In genomic region chr9:72203205-72203803, GRCh38 we compare ENCODE assay signal across 8 cellular contexts. TPM values are rescaled to one million over a fixed set of nuclear protein-coding genes. Genes with fewer than 3 reads are reported as not detected.
DNase-seq lines count a peak whose midpoint lies in the region; ATAC-seq, FAIRE-seq and TF ChIP-seq lines count a peak whose summit lies in the region.

No MANE protein-coding gene starts in this region.

- H3K4me3 Mint-ChIP-seq in naive thymus-derived CD4-positive, alpha-beta T cell, result no peak overlapping the region

- TF ChIP-seq CTCF in A549 (IDR thresholded peaks at IDR 0.05), result peak; percentile 73
- peak; percentile 59 for TF ChIP-seq CTCF in GM10248 (IDR thresholded peaks at IDR 0.05; ENCODE audit: control extremely low read depth, extremely low read depth, low read depth, missing control alignments)
- TF ChIP-seq CTCF in HFF-Myc (IDR thresholded peaks at IDR 0.05; ENCODE audit: low read depth, low read length, missing control alignments), result peak; percentile 64
- TF ChIP-seq CTCF in astrocyte of the spinal cord (IDR thresholded peaks at IDR 0.05; ENCODE audit: low read depth, low read length), result peak; percentile 66

- H3K36me3 ChIP-seq in naive thymus-derived CD4-positive, alpha-beta T cell (ENCODE audit: control insufficient read depth in 2 of 3, insufficient read depth in 3 of 3, low read length in 3 of 3), result no peaks in the 10 kb centered on the region

- peak; percentile 73 to 81 for TF ChIP-seq RAD21 in A549 (conservative IDR thresholded peaks at IDR 0.05 in 1 of 2, IDR thresholded peaks at IDR 0.05 in 1 of 2)

- no peak for TF ChIP-seq POLR2A in A549 (IDR thresholded peaks at IDR 0.05; ENCODE audit: low read length)

- peaks cover 0 to 3% (median 0%) of the 10 kb centered on the region in 7 donors for H3K4me1 Mint-ChIP-seq in naive thymus-derived CD4-positive, alpha-beta T cell

- in situ Hi-C loops in astrocyte of the spinal cord (cut with HindIII; ENCODE audit: low sequenced_read_pairs), result no loop called here

- H3K4me1 ChIP-seq in A549, result peaks cover 6% of the 10 kb centered on the region; the same call in 2 of the 3 replicates
- H3K4me1 ChIP-seq in naive thymus-derived CD4-positive, alpha-beta T cell (ENCODE audit: control insufficient read depth in 2 of 2, insufficient read depth in 2 of 2, low read length in 2 of 2), result no peaks in the 10 kb centered on the region

- POLR2A ChIA-PET in A549 (lab: Yijun Ruan, JAX), result no interaction called here
- POLR2A ChIA-PET in GM10248 (lab: Yijun Ruan, JAX), result no interaction called here
- POLR2A ChIA-PET in naive thymus-derived CD4-positive, alpha-beta T cell (lab: Charles Lee), result no interaction called here

- H3K27me3 ChIP-seq in naive thymus-derived CD4-positive, alpha-beta T cell (ENCODE audit: control insufficient read depth in 2 of 2, insufficient read depth in 2 of 2, low read length in 2 of 2), result no peaks in the 10 kb centered on the region

- H3K4me3 ChIP-seq in A549 (no peak overlapping the region), HFF-Myc (replicated peaks; ENCODE audit: low read depth, low read length) (no peak overlapping the region), astrocyte of the spinal cord (ENCODE audit: low read depth, low read length) (no peak overlapping the region)
- H3K4me3 ChIP-seq in naive thymus-derived CD4-positive, alpha-beta T cell (ENCODE audit: low read length), result no peak overlapping the region

- no peak for TF ChIP-seq EP300 in A549 (IDR thresholded peaks at IDR 0.05)

- peaks cover 6 to 13% (median 8%) of the 10 kb centered on the region in 5 donors for H3K27me3 Mint-ChIP-seq in naive thymus-derived CD4-positive, alpha-beta T cell

- DNase-seq in A549 (ENCODE audit: low read depth in 1 of 2, low spot score in 1 of 2), result peak; percentile 64 to 70
- peak; percentile 35 for DNase-seq in GM10248 (ENCODE audit: extremely low spot score)
- DNase-seq in HFF-Myc (ENCODE audit: extremely low read depth, low read depth), result peak; percentile 47
- peak; percentile 39 for DNase-seq in NAMALWA (ENCODE audit: low spot score)
- peak; percentile 10 for DNase-seq in astrocyte of the spinal cord (ENCODE audit: low read depth, low spot score)
- peak; percentile 50 for DNase-seq in medulla oblongata (ENCODE audit: extremely low spot score)
- DNase-seq in stimulated activated naive CD4-positive, alpha-beta T cell (lab: John Stamatoyannopoulos, UW), result no peak
- no peak for DNase-seq in naive thymus-derived CD4-positive, alpha-beta T cell

- intact Hi-C loops in naive thymus-derived CD4-positive, alpha-beta T cell (cut with micrococcal nuclease), result loop anchor here (2.0 kb wide), 1 partner anchor 69 kb away; no protein-coding TSS in a partner anchor

- no peak overlapping the region for H3K27ac ChIP-seq in A549
- no peak overlapping the region for H3K27ac ChIP-seq in naive thymus-derived CD4-positive, alpha-beta T cell (ENCODE audit: low read depth, low read length)

- no peak overlapping the region for H3K4me2 ChIP-seq in A549

- no peaks in the 10 kb centered on the region for H3K9me3 Mint-ChIP-seq in naive thymus-derived CD4-positive, alpha-beta T cell

- 62% methylated on average over 3 of the region's 3 CpGs for WGBS in A549 (ENCODE audit: missing lambda C conversion rate)

- no peak overlapping the region for H3K27ac Mint-ChIP-seq in naive thymus-derived CD4-positive, alpha-beta T cell

- no peaks in the 10 kb centered on the region for H3K9me3 ChIP-seq in A549
- no peaks in the 10 kb centered on the region for H3K9me3 ChIP-seq in naive thymus-derived CD4-positive, alpha-beta T cell (ENCODE audit: control insufficient read depth in 2 of 3, low read length in 3 of 3)

- H3K36me3 Mint-ChIP-seq in naive thymus-derived CD4-positive, alpha-beta T cell, result no peaks in the 10 kb centered on the region

- CTCF ChIA-PET in A549 (lab: Yijun Ruan, JAX), result interaction anchor here (0.6 to 3.6 kb wide), 32 partner anchors 10 to 894 kb away, joined by 3 to 37 read pairs (median 4); no protein-coding TSS in a partner anchor
- CTCF ChIA-PET in GM10248 (lab: Yijun Ruan, JAX), result interaction anchor here (0.6 to 3.9 kb wide), 15 partner anchors 9 to 619 kb away, joined by 3 to 25 read pairs (median 4); no protein-coding TSS in a partner anchor
- CTCF ChIA-PET in naive thymus-derived CD4-positive, alpha-beta T cell (lab: Charles Lee), result no interaction called here

- FAIRE-seq in A549 (lab: Jason Lieb, UNC), result peak; percentile 77

- ATAC-seq in A549, result peak; percentile 98 to 99
- ATAC-seq in naive thymus-derived CD4-positive, alpha-beta T cell, result no peak

TF ChIP-seq in A549, 52 proteins besides CTCF, POLR2A, EP300 and RAD21:
- no peak for TF ChIP-seq EHF (CRISPR knock-in tag; IDR thresholded peaks at IDR 0.05)
- TF ChIP-seq SMC3 (IDR thresholded peaks at IDR 0.05), result peak; percentile 76
- no peak for TF ChIP-seq MAFK (IDR thresholded peaks at IDR 0.05; ENCODE audit: partially characterized antibody)
- TF ChIP-seq MAX (IDR thresholded peaks at IDR 0.05), result peak; percentile 75
TF ChIP-seq in A549: peak in this region for 2.

RNA-seq across cellular contexts. Expression of gene GDA, which starts 54.1 kb away (rescaled TPM):
- polyA plus RNA-seq in A549 (2011; rRNA removed), result 1.0 and 1.2 TPM in 2 replicates
- 0.10 and 0.12 TPM in 2 replicates for polyA plus RNA-seq in A549 (2012; cell fraction: cytosol; rRNA removed)
- 0.11 and 0.18 TPM in 2 replicates for polyA plus RNA-seq in A549 (2012; cell fraction: nucleus; rRNA removed)
- 0.23 to 0.33 TPM (median 0.30 TPM) in 3 replicates for polyA plus RNA-seq in A549 (2017; fragmentation: RNase III; extraction: RNeasy Plus Mini Kit Qiagen cat#74134 plus additional on column Dnase treatment)
- polyA minus RNA-seq in A549 (2011; rRNA and poly(A)+ RNA removed), result 0.73 and 0.74 TPM in 2 replicates
- total RNA-seq in naive thymus-derived CD4-positive, alpha-beta T cell, result not detected
- not detected for polyA plus RNA-seq in naive thymus-derived CD4-positive, alpha-beta T cell

Comparison
In these comparisons a context has a peak if more than half of its experiments do, and no peak if none do; other contexts are left out.
1. DNase-seq: peak in A549 (2 of 2), GM10248 (single experiment), HFF-Myc (single experiment), NAMALWA (single experiment), astrocyte of the spinal cord (single experiment) and medulla oblongata (single experiment); none in stimulated activated naive CD4-positive, alpha-beta T cell (0 of 6) and naive thymus-derived CD4-positive, alpha-beta T cell (0 of 9).
2. Peak in every context shown above with its lines, with median percentiles within 50 percentile points of each other: CTCF ChIP-seq.